ENCODE assay signal across 2 cellular contexts in the genomic region with DNA sequence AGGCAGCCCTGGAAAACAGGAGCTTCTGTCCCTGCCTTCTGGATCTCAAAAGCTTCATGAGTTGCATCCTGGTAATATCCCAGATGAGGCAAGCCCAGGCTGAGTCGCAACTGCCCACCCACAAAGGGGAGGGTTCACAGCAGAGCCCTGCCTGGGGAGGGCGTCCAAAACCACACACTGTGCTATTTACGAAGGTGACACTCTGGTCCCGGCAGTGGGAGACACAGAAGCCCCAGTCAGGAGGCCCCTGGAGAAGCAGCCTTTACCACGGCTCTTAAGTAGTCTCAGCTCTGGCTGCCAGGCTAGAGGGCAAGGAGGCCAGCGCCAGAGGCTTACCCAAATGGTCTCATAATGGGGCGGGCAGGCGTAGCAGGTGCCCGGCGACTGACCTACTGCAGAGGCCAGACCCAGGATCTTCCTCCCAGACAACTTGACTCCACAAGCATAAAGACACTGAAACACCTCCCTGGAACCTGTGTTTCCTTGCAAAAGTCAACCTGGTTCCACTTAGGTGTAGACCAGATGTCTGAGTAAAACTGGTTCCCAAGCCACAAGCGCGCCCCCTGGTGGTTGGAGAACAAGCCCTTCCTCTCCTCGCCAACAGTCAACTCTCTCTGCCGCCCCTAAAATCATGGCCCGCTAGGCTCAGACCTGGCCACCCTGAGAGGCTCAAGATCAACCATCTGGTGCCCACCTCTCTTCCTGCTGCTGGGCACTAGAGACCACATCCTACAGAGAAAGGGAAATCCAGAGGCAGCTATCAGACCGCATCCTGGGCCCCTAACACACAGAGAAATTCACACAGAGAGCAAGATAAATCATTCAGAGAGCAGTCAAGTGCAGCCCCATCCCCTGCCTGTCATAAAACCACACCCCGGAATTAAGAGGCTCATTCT.
A peak's percentile ranks its signal among the peaks of the same experiment; 100 is the strongest.
TF ChIP-seq lines count a peak whose summit lies in the region.

No MANE protein-coding gene starts in this region.

TF ChIP-seq in HCT116, 20 proteins besides CTCF, POLR2A, EP300 and RAD21 (continued from another document):
- TF ChIP-seq, protein P1, sequence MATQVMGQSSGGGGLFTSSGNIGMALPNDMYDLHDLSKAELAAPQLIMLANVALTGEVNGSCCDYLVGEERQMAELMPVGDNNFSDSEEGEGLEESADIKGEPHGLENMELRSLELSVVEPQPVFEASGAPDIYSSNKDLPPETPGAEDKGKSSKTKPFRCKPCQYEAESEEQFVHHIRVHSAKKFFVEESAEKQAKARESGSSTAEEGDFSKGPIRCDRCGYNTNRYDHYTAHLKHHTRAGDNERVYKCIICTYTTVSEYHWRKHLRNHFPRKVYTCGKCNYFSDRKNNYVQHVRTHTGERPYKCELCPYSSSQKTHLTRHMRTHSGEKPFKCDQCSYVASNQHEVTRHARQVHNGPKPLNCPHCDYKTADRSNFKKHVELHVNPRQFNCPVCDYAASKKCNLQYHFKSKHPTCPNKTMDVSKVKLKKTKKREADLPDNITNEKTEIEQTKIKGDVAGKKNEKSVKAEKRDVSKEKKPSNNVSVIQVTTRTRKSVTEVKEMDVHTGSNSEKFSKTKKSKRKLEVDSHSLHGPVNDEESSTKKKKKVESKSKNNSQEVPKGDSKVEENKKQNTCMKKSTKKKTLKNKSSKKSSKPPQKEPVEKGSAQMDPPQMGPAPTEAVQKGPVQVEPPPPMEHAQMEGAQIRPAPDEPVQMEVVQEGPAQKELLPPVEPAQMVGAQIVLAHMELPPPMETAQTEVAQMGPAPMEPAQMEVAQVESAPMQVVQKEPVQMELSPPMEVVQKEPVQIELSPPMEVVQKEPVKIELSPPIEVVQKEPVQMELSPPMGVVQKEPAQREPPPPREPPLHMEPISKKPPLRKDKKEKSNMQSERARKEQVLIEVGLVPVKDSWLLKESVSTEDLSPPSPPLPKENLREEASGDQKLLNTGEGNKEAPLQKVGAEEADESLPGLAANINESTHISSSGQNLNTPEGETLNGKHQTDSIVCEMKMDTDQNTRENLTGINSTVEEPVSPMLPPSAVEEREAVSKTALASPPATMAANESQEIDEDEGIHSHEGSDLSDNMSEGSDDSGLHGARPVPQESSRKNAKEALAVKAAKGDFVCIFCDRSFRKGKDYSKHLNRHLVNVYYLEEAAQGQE (IDR thresholded peaks at IDR 0.05; ENCODE audit: low read depth), result no peak

TF ChIP-seq in neural cell, 6 proteins besides CTCF, POLR2A, EP300 and RAD21:
- TF ChIP-seq, protein P1 (IDR thresholded peaks at IDR 0.05; ENCODE audit: borderline replicate concordance), result no peak
- TF ChIP-seq SMC3 (conservative IDR thresholded peaks at IDR 0.05; ENCODE audit: poor library complexity), result peak; percentile 72
